In genomic region chr10:581776-582330, GRCh38 we compare ENCODE assay signal across 18 cellular contexts.
A peak's percentile ranks its signal among the peaks of the same experiment; 100 is the strongest.
DNase-seq lines count a peak whose midpoint lies in the region; ATAC-seq and TF ChIP-seq lines count a peak whose summit lies in the region.
"Had no signal": no experiment of that assay in that cellular context is flagged by ENCODE, and none has a peak within 500 bp of the region (broad histone marks: within the 10 kb centered on the region; RNA-seq: fewer than 3 reads in every experiment).

No MANE protein-coding gene starts in this region.

- peaks cover 80% of the 10 kb centered on the region for H4K20me1 ChIP-seq in osteoblast (ENCODE audit: insufficient read depth, low read length)

- H3K4me3 Mint-ChIP-seq in WTC11: no peak overlapping the region
- H3K4me3 Mint-ChIP-seq in activated CD4-positive, alpha-beta memory T cell treated with anti-CD3 and anti-CD28 coated beads, Interleukin-2, amount 10 ng/mL, durations not matched to agents 7 days and 5 days: no peak overlapping the region
- H3K4me3 Mint-ChIP-seq: CD8-positive, alpha-beta memory T cell had no signal

- intact Hi-C loops in cardiac septum (cut with DNase I): loop anchor here (10.0 kb wide), 1 partner anchor 203 kb away; no protein-coding TSS in a partner anchor
- intact Hi-C loops in Right ventricle myocardium superior (cut with DNase I): loop anchor here (10.0 kb wide), 1 partner anchor 213 kb away; no protein-coding TSS in a partner anchor

- POLR2A ChIA-PET in WTC11 (lab: Charles Lee): no interaction called here
- POLR2A ChIA-PET in activated CD4-positive, alpha-beta memory T cell treated with anti-CD3 and anti-CD28 coated beads, Interleukin-2, amount 10 ng/mL, durations not matched to agents 7 days and 5 days (lab: Charles Lee): no interaction called here

- H3K4me3 ChIP-seq in osteoblast (ENCODE audit: insufficient read depth, low read length): no peak overlapping the region
- H3K4me3 ChIP-seq: BLaER1 treated with 17β-estradiol and CSF1 and Interleukin-3, amounts not matched to agents 10 nM and 100 nM; K562 had no signal

- peak overlapping the region; percentile 31; the same call in 1 of the 2 replicates for H3K27ac Mint-ChIP-seq in WTC11
- no peak overlapping the region for H3K27ac Mint-ChIP-seq in activated CD4-positive, alpha-beta memory T cell treated with anti-CD3 and anti-CD28 coated beads, Interleukin-2, amount 10 ng/mL, durations not matched to agents 7 days and 5 days
- H3K27ac Mint-ChIP-seq: CD8-positive, alpha-beta memory T cell had no signal

- CTCF ChIA-PET in WTC11 (lab: Charles Lee): interaction anchor here (2.2 kb wide), 1 partner anchor 207 kb away, joined by 6 read pairs; no protein-coding TSS in a partner anchor
- CTCF ChIA-PET in activated CD4-positive, alpha-beta memory T cell treated with anti-CD3 and anti-CD28 coated beads, Interleukin-2, amount 10 ng/mL, durations not matched to agents 7 days and 5 days (lab: Charles Lee): no interaction called here

- DNase-seq in cardiac septum (ENCODE audit: low spot score) (peak; percentile 68), Right ventricle myocardium superior (no peak), WTC11 (ENCODE audit: low spot score) (no peak), osteoblast (ENCODE audit: insufficient read length, low spot score, missing footprints) (peak; percentile 38), NCI-H69 (lab: John Stamatoyannopoulos, UW) (no peak), T1000 (lab: John Stamatoyannopoulos, UW) (no peak)
- DNase-seq in stimulated activated naive CD8-positive, alpha-beta T cell treated with anti-CD3 and anti-CD28 coated beads, Interleukin-15, Interleukin-2, amounts not matched to agents 100 U/mL and 50 U/mL, for 24 hours: no peak
- DNase-seq in activated CD4-positive, alpha-beta memory T cell treated with anti-CD3 and anti-CD28 coated beads, Interleukin-2, amount 10 ng/mL, durations not matched to agents 7 days and 5 days: no peak
- DNase-seq: 8988T; CD8-positive, alpha-beta memory T cell; DMS79; GOT3; NCI-H1436; NCI-H2081; NCI-H510A; SHP77 treated with DMSO at 0.1 percent for 48 hours had no signal

- H2AFZ ChIP-seq in osteoblast (ENCODE audit: low read length): no peak overlapping the region

- no peaks in the 10 kb centered on the region for H3K36me3 Mint-ChIP-seq in WTC11
- H3K36me3 Mint-ChIP-seq in activated CD4-positive, alpha-beta memory T cell treated with anti-CD3 and anti-CD28 coated beads, Interleukin-2, amount 10 ng/mL, durations not matched to agents 7 days and 5 days (ENCODE audit: low read depth): no peaks in the 10 kb centered on the region
- H3K36me3 Mint-ChIP-seq: CD8-positive, alpha-beta memory T cell had no signal

- H3K4me1 ChIP-seq in osteoblast (ENCODE audit: insufficient read depth, low read length): peaks cover 19% of the 10 kb centered on the region

- no peak for ATAC-seq in Right ventricle myocardium superior (ENCODE audit: poor library complexity)
- no peak for ATAC-seq in WTC11
- no peak for ATAC-seq in stimulated activated naive CD8-positive, alpha-beta T cell treated with anti-CD3 and anti-CD28 coated beads, Interleukin-15, Interleukin-2, amounts not matched to agents 100 U/mL and 50 U/mL, for 24 hours
- ATAC-seq: K562 had no signal

- TF ChIP-seq CTCF in WTC11 (IDR thresholded peaks at IDR 0.05): no peak
- no peak for TF ChIP-seq CTCF in osteoblast (IDR thresholded peaks at IDR 0.05; ENCODE audit: extremely low read depth, low read depth, low read length)

- no peak overlapping the region for H3K4me2 ChIP-seq in osteoblast (ENCODE audit: insufficient read depth, low read length)

- H3K9me3 ChIP-seq in osteoblast (ENCODE audit: low read depth, low read length): no peaks in the 10 kb centered on the region

- H3K27ac ChIP-seq in osteoblast (ENCODE audit: low read depth, low read length): peak overlapping the region; percentile 65
- H3K27ac ChIP-seq: BLaER1 treated with 17β-estradiol and CSF1 and Interleukin-3, amounts not matched to agents 10 nM and 100 nM had no signal

- no peaks in the 10 kb centered on the region for H3K36me3 ChIP-seq in osteoblast (ENCODE audit: insufficient read depth, low read length)
- H3K36me3 ChIP-seq: BLaER1 treated with 17β-estradiol and CSF1 and Interleukin-3, amounts not matched to agents 10 nM and 100 nM had no signal

- H3K27me3 Mint-ChIP-seq in WTC11 (ENCODE audit: low read depth): no peaks in the 10 kb centered on the region
- peaks cover 2% of the 10 kb centered on the region for H3K27me3 Mint-ChIP-seq in activated CD4-positive, alpha-beta memory T cell treated with anti-CD3 and anti-CD28 coated beads, Interleukin-2, amount 10 ng/mL, durations not matched to agents 7 days and 5 days

- peaks cover 8% of the 10 kb centered on the region for H3K9me3 Mint-ChIP-seq in WTC11
- peaks cover 4% of the 10 kb centered on the region for H3K9me3 Mint-ChIP-seq in activated CD4-positive, alpha-beta memory T cell treated with anti-CD3 and anti-CD28 coated beads, Interleukin-2, amount 10 ng/mL, durations not matched to agents 7 days and 5 days
- H3K9me3 Mint-ChIP-seq: CD8-positive, alpha-beta memory T cell had no signal

- peaks cover 94% of the 10 kb centered on the region for H3K79me2 ChIP-seq in osteoblast (ENCODE audit: insufficient read depth, low read length)

- H3K27me3 ChIP-seq in osteoblast (ENCODE audit: insufficient read depth, low read length): no peaks in the 10 kb centered on the region
- H3K27me3 ChIP-seq: BLaER1 treated with 17β-estradiol and CSF1 and Interleukin-3, amounts not matched to agents 10 nM and 100 nM had no signal

- peaks cover 12% of the 10 kb centered on the region for H3K4me1 Mint-ChIP-seq in WTC11
- no peaks in the 10 kb centered on the region for H3K4me1 Mint-ChIP-seq in activated CD4-positive, alpha-beta memory T cell treated with anti-CD3 and anti-CD28 coated beads, Interleukin-2, amount 10 ng/mL, durations not matched to agents 7 days and 5 days
- H3K4me1 Mint-ChIP-seq: CD8-positive, alpha-beta memory T cell had no signal

TF ChIP-seq in WTC11, 78 proteins besides CTCF, POLR2A, EP300 and RAD21:
- TF ChIP-seq STAT6 (CRISPR knock-in tag; conservative IDR thresholded peaks at IDR 0.05; ENCODE audit: low read depth): no peak
- no peak for TF ChIP-seq ZNF121 (CRISPR knock-in tag; IDR thresholded peaks at IDR 0.05)
- no peak for TF ChIP-seq ZBTB21 (CRISPR knock-in tag; IDR thresholded peaks at IDR 0.05; ENCODE audit: borderline replicate concordance)
- no peak for TF ChIP-seq CBFB (CRISPR knock-in tag; IDR thresholded peaks at IDR 0.05; ENCODE audit: low read depth)
- no peak for TF ChIP-seq CREM (CRISPR knock-in tag; IDR thresholded peaks at IDR 0.05)
- no peak for TF ChIP-seq TEAD4 (CRISPR knock-in tag; IDR thresholded peaks at IDR 0.05)
- no peak for TF ChIP-seq ETV6 (CRISPR knock-in tag; IDR thresholded peaks at IDR 0.05)
- no peak for TF ChIP-seq PRRX2 (CRISPR knock-in tag; IDR thresholded peaks at IDR 0.05)
- no peak for TF ChIP-seq E2F1 (CRISPR knock-in tag; IDR thresholded peaks at IDR 0.05)

Comparison
In these comparisons a context has a peak if more than half of its experiments do, and no peak if none do; other contexts are left out.
1. DNase-seq: peak in cardiac septum (single experiment) and osteoblast (single experiment); none in Right ventricle myocardium superior (single experiment), WTC11 (single experiment), NCI-H69 (single experiment), T1000 (single experiment), stimulated activated naive CD8-positive, alpha-beta T cell treated with anti-CD3 and anti-CD28 coated beads, Interleukin-15, Interleukin-2, amounts not matched to agents 100 U/mL and 50 U/mL, for 24 hours (single experiment) and activated CD4-positive, alpha-beta memory T cell treated with anti-CD3 and anti-CD28 coated beads, Interleukin-2, amount 10 ng/mL, durations not matched to agents 7 days and 5 days (single experiment).